In genomic region chr10:15262036-15262713, GRCh38 we compare ENCODE assay signal across 9 cellular contexts.
DNase-seq lines count a peak whose midpoint lies in the region; ATAC-seq and TF ChIP-seq lines count a peak whose summit lies in the region.
"Had no signal": no experiment of that assay in that cellular context is flagged by ENCODE, and none has a peak within 500 bp of the region (broad histone marks: within the 10 kb centered on the region; RNA-seq: fewer than 3 reads in every experiment).

No MANE protein-coding gene starts in this region.

- H3K4me3 ChIP-seq in astrocyte of the cerebellum (ENCODE audit: low read depth, low read length) (no peak overlapping the region), transverse colon (no peak overlapping the region)

- intact Hi-C loops in transverse colon (cut with DNase I; ENCODE audit: low total_unique reads): no loop called here

- 31 to 38% methylated on average over 8 to 10 of the region's 10 CpGs for WGBS in transverse colon (ENCODE audit: low coverage in 1 of 2), 2 donors

- H3K4me1 Mint-ChIP-seq in activated naive CD4-positive, alpha-beta T cell treated with anti-CD3 and anti-CD28 coated beads, Interleukin-2, amount 10 ng/mL, durations not matched to agents 7 days and 5 days: no peaks in the 10 kb centered on the region

- H3K9me3 Mint-ChIP-seq in activated naive CD4-positive, alpha-beta T cell treated with anti-CD3 and anti-CD28 coated beads, Interleukin-2, amount 10 ng/mL, durations not matched to agents 7 days and 5 days: no peaks in the 10 kb centered on the region

- in situ Hi-C loops in astrocyte of the cerebellum (cut with HindIII; ENCODE audit: low sequenced_read_pairs) (no loop called here), transverse colon (cut with MboI; ENCODE audit: low pct_ligation_motif_present in 1 of 4, low pct_unique_long_range_greater_than_20kb in 1 of 4, low sequenced_read_pairs in 3 of 4) (loop anchor here in 2 of 4 donors (10.0 to 25.0 kb wide), 2 partner anchors 100 to 113 kb away; partner anchors contain the start of gene FAM171A1 (in 2 of the 2))

- TF ChIP-seq CTCF in astrocyte of the cerebellum (IDR thresholded peaks at IDR 0.05; ENCODE audit: low read depth, low read length, missing control alignments) (peak; percentile 57), transverse colon (IDR thresholded peaks at IDR 0.05) (peak; percentile 33 to 60 (median 38))

- peaks cover 3% of the 10 kb centered on the region for H3K27me3 Mint-ChIP-seq in activated naive CD4-positive, alpha-beta T cell treated with anti-CD3 and anti-CD28 coated beads, Interleukin-2, amount 10 ng/mL, durations not matched to agents 7 days and 5 days

- no peak for TF ChIP-seq EP300 in transverse colon (IDR thresholded peaks at IDR 0.05; ENCODE audit: low read depth)

- DNase-seq in activated naive CD4-positive, alpha-beta T cell treated with anti-CD3 and anti-CD28 coated beads, Interleukin-2, amount 10 ng/mL, durations not matched to agents 7 days and 5 days: peak; percentile 29
- no peak for DNase-seq in activated naive CD4-positive, alpha-beta T cell treated with anti-CD3 and anti-CD28 coated beads, Interleukin-2, amount 50 U/mL, for 16 hours
- DNase-seq in astrocyte of the cerebellum (ENCODE audit: low read depth) (peak; percentile 18), inferior parietal cortex (ENCODE audit: extremely low spot score) (peak; percentile 55), transverse colon (peak; percentile 25), LoVo (ENCODE audit: low spot score) (no peak), NCI-H2171 (lab: John Stamatoyannopoulos, UW) (no peak)
- DNase-seq: T-helper 1 cell had no signal

- no peak overlapping the region for H3K27ac ChIP-seq in transverse colon

- no peak overlapping the region for H3K4me3 Mint-ChIP-seq in activated naive CD4-positive, alpha-beta T cell treated with anti-CD3 and anti-CD28 coated beads, Interleukin-2, amount 10 ng/mL, durations not matched to agents 7 days and 5 days

- no peaks in the 10 kb centered on the region for H3K9me3 ChIP-seq in transverse colon

- H3K36me3 ChIP-seq in transverse colon: no peaks in the 10 kb centered on the region

- CTCF ChIA-PET in activated naive CD4-positive, alpha-beta T cell treated with anti-CD3 and anti-CD28 coated beads, Interleukin-2, amount 10 ng/mL, durations not matched to agents 7 days and 5 days (lab: Charles Lee): interaction anchor here (0.9 to 1.7 kb wide), 4 partner anchors 11 to 102 kb away, joined by 3 to 5 read pairs (median 3); no protein-coding TSS in a partner anchor

- no peak for TF ChIP-seq POLR2A in transverse colon (IDR thresholded peaks at IDR 0.05)

- no peaks in the 10 kb centered on the region for H3K4me1 ChIP-seq in transverse colon

- no peak for ATAC-seq in GM21515 (IDR thresholded peaks at IDR 0.05; ENCODE audit: unreplicated experiment)

- no peak overlapping the region for H3K27ac Mint-ChIP-seq in activated naive CD4-positive, alpha-beta T cell treated with anti-CD3 and anti-CD28 coated beads, Interleukin-2, amount 10 ng/mL, durations not matched to agents 7 days and 5 days

- no peaks in the 10 kb centered on the region for H3K36me3 Mint-ChIP-seq in activated naive CD4-positive, alpha-beta T cell treated with anti-CD3 and anti-CD28 coated beads, Interleukin-2, amount 10 ng/mL, durations not matched to agents 7 days and 5 days

- no peaks in the 10 kb centered on the region for H3K27me3 ChIP-seq in transverse colon

Comparison
In these comparisons a context has a peak if more than half of its experiments do, and no peak if none do; other contexts are left out.
1. DNase-seq: peak in activated naive CD4-positive, alpha-beta T cell treated with anti-CD3 and anti-CD28 coated beads, Interleukin-2, amount 10 ng/mL, durations not matched to agents 7 days and 5 days (single experiment), astrocyte of the cerebellum (single experiment), inferior parietal cortex (single experiment) and transverse colon (single experiment); none in activated naive CD4-positive, alpha-beta T cell treated with anti-CD3 and anti-CD28 coated beads, Interleukin-2, amount 50 U/mL, for 16 hours (single experiment), LoVo (single experiment) and NCI-H2171 (single experiment).